ENCODE assay signal across 7 cellular contexts in the genomic region with DNA sequence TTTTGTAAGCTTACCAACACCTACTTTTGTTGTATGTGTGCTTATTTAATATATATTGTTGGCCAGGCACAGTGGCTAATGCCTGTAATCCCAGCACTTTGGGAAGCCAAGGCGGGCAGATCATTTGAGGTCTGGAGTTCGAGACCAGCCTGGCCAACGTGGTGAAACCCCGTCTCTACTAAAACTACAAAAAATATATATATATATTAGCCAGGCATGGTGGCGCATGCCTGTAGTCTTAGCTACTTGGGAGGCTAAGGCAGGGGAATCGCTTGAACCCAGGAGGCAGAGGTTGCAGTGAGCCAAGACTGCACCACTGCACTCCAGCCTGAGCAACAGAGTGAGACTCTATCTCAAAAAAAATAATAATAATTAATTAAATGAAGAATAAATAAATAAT.
DNase-seq lines count a peak whose midpoint lies in the region; ATAC-seq, FAIRE-seq and TF ChIP-seq lines count a peak whose summit lies in the region.
"Not testable (repeated sequence)": the region's sequence is repeated elsewhere in the genome, so short reads cannot be mapped to it uniquely, and the experiment has no call there.

No MANE protein-coding gene starts in this region.

- peak; percentile 22 for DNase-seq in activated CD8-positive, alpha-beta T cell treated with anti-CD3 and anti-CD28 coated beads, Interleukin-2, amount 10 ng/mL, durations not matched to agents 7 days and 5 days
- DNase-seq in Right ventricle myocardium superior (peak; percentile 42), left ventricle myocardium superior (peak; percentile 23), kidney (peak; percentile 61), lower lobe of right lung (peak; percentile 45), posterior vena cava (ENCODE audit: low spot score) (peak; percentile 84)

- not testable (repeated sequence) for H3K4me1 Mint-ChIP-seq in activated CD8-positive, alpha-beta T cell treated with anti-CD3 and anti-CD28 coated beads, Interleukin-2, amount 10 ng/mL, durations not matched to agents 7 days and 5 days (ENCODE audit: low read depth)

- peaks cover 15% of the 10 kb centered on the region for H3K36me3 Mint-ChIP-seq in activated CD8-positive, alpha-beta T cell treated with anti-CD3 and anti-CD28 coated beads, Interleukin-2, amount 10 ng/mL, durations not matched to agents 7 days and 5 days (ENCODE audit: low read depth)

- H3K27me3 Mint-ChIP-seq in activated CD8-positive, alpha-beta T cell treated with anti-CD3 and anti-CD28 coated beads, Interleukin-2, amount 10 ng/mL, durations not matched to agents 7 days and 5 days (ENCODE audit: low read depth) = not testable (repeated sequence)

- not testable (repeated sequence) for ATAC-seq in activated CD8-positive, alpha-beta T cell treated with anti-CD3 and anti-CD28 coated beads, Interleukin-2, amount 10 ng/mL, durations not matched to agents 7 days and 5 days; Right ventricle myocardium superior (ENCODE audit: poor library complexity); left ventricle myocardium superior; lower lobe of right lung

- H3K4me3 ChIP-seq in HEK293 (ENCODE audit: low read depth, low read length); kidney (ENCODE audit: low read length in 2 of 2); lower lobe of right lung: not testable (repeated sequence)

- not testable (repeated sequence) for TF ChIP-seq CTCF in HEK293 (tag by site-specific recombination; IDR thresholded peaks at IDR 0.05); kidney (IDR thresholded peaks at IDR 0.05; ENCODE audit: borderline replicate concordance, extremely low read depth, insufficient read depth); lower lobe of right lung (IDR thresholded peaks at IDR 0.05)

- not testable (repeated sequence) for H3K9me3 Mint-ChIP-seq in activated CD8-positive, alpha-beta T cell treated with anti-CD3 and anti-CD28 coated beads, Interleukin-2, amount 10 ng/mL, durations not matched to agents 7 days and 5 days (ENCODE audit: insufficient read depth)

- POLR2A ChIA-PET in HEK293 (lab: Yijun Ruan, JAX); activated CD8-positive, alpha-beta T cell treated with anti-CD3 and anti-CD28 coated beads, Interleukin-2, amount 10 ng/mL, durations not matched to agents 7 days and 5 days (lab: Charles Lee): not testable (repeated sequence)

- H3K27ac Mint-ChIP-seq in activated CD8-positive, alpha-beta T cell treated with anti-CD3 and anti-CD28 coated beads, Interleukin-2, amount 10 ng/mL, durations not matched to agents 7 days and 5 days = not testable (repeated sequence)

- not testable (repeated sequence) for H3K4me3 Mint-ChIP-seq in activated CD8-positive, alpha-beta T cell treated with anti-CD3 and anti-CD28 coated beads, Interleukin-2, amount 10 ng/mL, durations not matched to agents 7 days and 5 days

- H3K9ac ChIP-seq in kidney (ENCODE audit: low read length in 2 of 2) = not testable (repeated sequence)

- H3K27me3 ChIP-seq in lower lobe of right lung (ENCODE audit: low read depth) = not testable (repeated sequence)

- FAIRE-seq in kidney (lab: Jason Lieb, UNC) = not testable (repeated sequence)

- intact Hi-C loops in Right ventricle myocardium superior (cut with DNase I); left ventricle myocardium superior (cut with micrococcal nuclease); kidney (cut with DNase I); lower lobe of right lung (cut with DNase I); posterior vena cava (cut with DNase I): not testable (repeated sequence)

- H3K36me3 ChIP-seq in HEK293 (ENCODE audit: control insufficient read depth in 2 of 2, insufficient read depth in 1 of 2, low read length in 2 of 2); kidney (ENCODE audit: control insufficient read depth in 1 of 2, insufficient read depth in 2 of 2, low read length in 2 of 2): not testable (repeated sequence)
- H3K36me3 ChIP-seq in lower lobe of right lung = peaks cover 13% of the 10 kb centered on the region

- H3K4me1 ChIP-seq in HEK293 (ENCODE audit: control insufficient read depth, insufficient read depth, low read length); kidney (ENCODE audit: control insufficient read depth in 1 of 2, insufficient read depth in 1 of 2, low read depth in 1 of 2, low read length in 2 of 2); lower lobe of right lung: not testable (repeated sequence)

- CTCF ChIA-PET in HEK293 (lab: Yijun Ruan, JAX) = interaction anchor here (0.6 to 0.7 kb wide), 2 partner anchors 66 to 363 kb away, joined by 3 read pairs; no protein-coding TSS in a partner anchor
- CTCF ChIA-PET in activated CD8-positive, alpha-beta T cell treated with anti-CD3 and anti-CD28 coated beads, Interleukin-2, amount 10 ng/mL, durations not matched to agents 7 days and 5 days (lab: Charles Lee) = not testable (repeated sequence)

- H3K9me3 ChIP-seq in HEK293 (ENCODE audit: control insufficient read depth, insufficient read depth, low read depth, low read length); kidney (ENCODE audit: control insufficient read depth in 1 of 2, low read length in 2 of 2); lower lobe of right lung: not testable (repeated sequence)

- H3K27ac ChIP-seq in HEK293 (ENCODE audit: extremely low read depth, low read depth, low read length); kidney (ENCODE audit: low read depth in 2 of 2, low read length in 2 of 2); lower lobe of right lung: not testable (repeated sequence)

TF ChIP-seq in HEK293, 187 proteins besides CTCF, POLR2A, EP300 and RAD21:
- TF ChIP-seq ZNF560 (tag by site-specific recombination; IDR thresholded peaks at IDR 0.05; ENCODE audit: borderline replicate concordance) = 0 out of 2 replicates have a peak, but pooled peaks have one; percentile 21

Comparison
In these comparisons a context has a peak if more than half of its experiments do, and no peak if none do; other contexts are left out.
1. DNase-seq: peak in every context shown above with its lines; median percentile 84 in posterior vena cava; 61 in kidney; 45 in lower lobe of right lung; 42 in Right ventricle myocardium superior; 23 in left ventricle myocardium superior; 22 in activated CD8-positive, alpha-beta T cell treated with anti-CD3 and anti-CD28 coated beads, Interleukin-2, amount 10 ng/mL, durations not matched to agents 7 days and 5 days.